In genomic region chr17:4318596-4318995, GRCh38 we compare ENCODE assay signal across 20 cellular contexts. TPM values are rescaled to one million over a fixed set of nuclear protein-coding genes. Genes with fewer than 3 reads are reported as not detected.
DNase-seq lines count a peak whose midpoint lies in the region; ATAC-seq and TF ChIP-seq lines count a peak whose summit lies in the region.
"Had no signal": no experiment of that assay in that cellular context is flagged by ENCODE, and none has a peak within 500 bp of the region (broad histone marks: within the 10 kb centered on the region; RNA-seq: fewer than 3 reads in every experiment).

No MANE protein-coding gene starts in this region.

- H3K27me3 ChIP-seq in hepatocyte: no peaks in the 10 kb centered on the region
- H3K27me3 ChIP-seq: ascending aorta had no signal

- intact Hi-C loops in activated CD4-positive, alpha-beta T cell treated with anti-CD3 and anti-CD28 coated beads, Interleukin-2, amount 10 ng/mL, durations not matched to agents 24 days and 14 days (cut with micrococcal nuclease): no loop called here

- peaks cover 41% of the 10 kb centered on the region for H4K20me1 ChIP-seq in hepatocyte (ENCODE audit: insufficient read depth, poor library complexity, severe bottlenecking)

- DNase-seq in activated CD4-positive, alpha-beta T cell treated with anti-CD3 and anti-CD28 coated beads, Interleukin-2, amount 10 ng/mL, durations not matched to agents 24 days and 14 days: no peak
- DNase-seq in activated CD4-positive, alpha-beta T cell treated with anti-CD3 and anti-CD28 coated beads, Interleukin-2, amount 50 U/mL, for 4 hours: no peak
- peak; percentile 21 for DNase-seq in amniotic epithelial cell (ENCODE audit: low read depth)
- no peak for DNase-seq in hepatocyte (ENCODE audit: low spot score)
- DNase-seq in stimulated activated effector memory CD8-positive, alpha-beta T cell treated with anti-CD3 and anti-CD28 coated beads, Interleukin-12 subunit alpha, Interleukin-12 subunit beta, amount 100 ng/mL, for 72 hours (ENCODE audit: low spot score in 2 of 2): no peak
- DNase-seq in NCI-H1092 treated with DMSO at 0.1 percent for 48 hours (lab: John Stamatoyannopoulos, UW): no peak
- no peak for DNase-seq in SK-N-DZ (ENCODE audit: low spot score)
- no peak for DNase-seq in NCI-H748 treated with DMSO at 0.1 percent for 48 hours (lab: John Stamatoyannopoulos, UW)
- DNase-seq: 8988T; activated CD4-positive, alpha-beta T cell treated with anti-CD3 and anti-CD28 coated beads, Interleukin-2, amount 10 ng/mL, durations not matched to agents 7 days and 5 days; effector memory CD4-positive, alpha-beta T cell; naive B cell; NCI-H1694; NCI-H526 treated with DMSO at 0.1 percent for 48 hours; stimulated activated naive CD4-positive, alpha-beta T cell; T-helper 17 cell had no signal

- no peaks in the 10 kb centered on the region for H3K36me3 ChIP-seq in hepatocyte (replicated peaks; ENCODE audit: insufficient read depth, low read depth)
- H3K36me3 ChIP-seq: ascending aorta had no signal

- no peak overlapping the region for H3K4me3 Mint-ChIP-seq in activated CD4-positive, alpha-beta T cell treated with anti-CD3 and anti-CD28 coated beads, Interleukin-2, amount 10 ng/mL, durations not matched to agents 24 days and 14 days
- no peak overlapping the region for H3K4me3 Mint-ChIP-seq in stimulated activated effector memory CD8-positive, alpha-beta T cell treated with anti-CD3 and anti-CD28 coated beads, Interleukin-12 subunit alpha, Interleukin-12 subunit beta, amount 100 ng/mL, for 72 hours
- H3K4me3 Mint-ChIP-seq: activated CD4-positive, alpha-beta T cell treated with anti-CD3 and anti-CD28 coated beads, Interleukin-2, amount 10 ng/mL, durations not matched to agents 7 days and 5 days; activated T-helper 1 cell treated with anti-CD3 and anti-CD28 coated beads, Interleukin-12 subunit alpha, Interleukin-12 subunit beta, Interleukin-2, Interleukin-4 antibody, amounts not matched to agents 30 ng/mL and 10 ng/mL and 1 ng/mL, durations not matched to agents 14 hours and 24 hours and 36 hours; naive B cell; T-helper 17 cell had no signal

- 64% methylated on average over 3 of the region's 3 CpGs for WGBS in hepatocyte (ENCODE audit: low lambda C conversion rate, missing lambda C conversion rate)

- no peaks in the 10 kb centered on the region for H3K27me3 Mint-ChIP-seq in activated CD4-positive, alpha-beta T cell treated with anti-CD3 and anti-CD28 coated beads, Interleukin-2, amount 10 ng/mL, durations not matched to agents 24 days and 14 days
- H3K27me3 Mint-ChIP-seq: activated CD4-positive, alpha-beta T cell treated with anti-CD3 and anti-CD28 coated beads, Interleukin-2, amount 10 ng/mL, durations not matched to agents 7 days and 5 days; naive B cell; T-helper 17 cell had no signal

- H3K4me1 Mint-ChIP-seq in activated CD4-positive, alpha-beta T cell treated with anti-CD3 and anti-CD28 coated beads, Interleukin-2, amount 10 ng/mL, durations not matched to agents 24 days and 14 days: peaks cover 18% of the 10 kb centered on the region
- H3K4me1 Mint-ChIP-seq in stimulated activated effector memory CD8-positive, alpha-beta T cell treated with anti-CD3 and anti-CD28 coated beads, Interleukin-12 subunit alpha, Interleukin-12 subunit beta, amount 100 ng/mL, for 72 hours: peaks cover 48% of the 10 kb centered on the region

- peaks cover 2% of the 10 kb centered on the region for H3K36me3 Mint-ChIP-seq in activated CD4-positive, alpha-beta T cell treated with anti-CD3 and anti-CD28 coated beads, Interleukin-2, amount 10 ng/mL, durations not matched to agents 24 days and 14 days (ENCODE audit: low read depth)
- no peaks in the 10 kb centered on the region for H3K36me3 Mint-ChIP-seq in stimulated activated effector memory CD8-positive, alpha-beta T cell treated with anti-CD3 and anti-CD28 coated beads, Interleukin-12 subunit alpha, Interleukin-12 subunit beta, amount 100 ng/mL, for 72 hours
- H3K36me3 Mint-ChIP-seq: naive B cell had no signal

- H3K4me1 ChIP-seq in hepatocyte (ENCODE audit: insufficient read depth): peaks cover 17% of the 10 kb centered on the region

- TF ChIP-seq CTCF in hepatocyte (IDR thresholded peaks at IDR 0.05; ENCODE audit: poor library complexity): no peak

- H3K4me2 ChIP-seq in hepatocyte: peak overlapping the region; percentile 32

- peak overlapping the region; percentile 38 for H3K27ac ChIP-seq in hepatocyte
- H3K27ac ChIP-seq: ascending aorta had no signal

- peaks cover 97% of the 10 kb centered on the region for H3K79me2 ChIP-seq in hepatocyte

- no peak overlapping the region for H3K4me3 ChIP-seq in hepatocyte
- H3K4me3 ChIP-seq: ascending aorta had no signal

- no peak overlapping the region for H2AFZ ChIP-seq in hepatocyte

- ATAC-seq in stimulated activated effector memory CD8-positive, alpha-beta T cell treated with anti-CD3 and anti-CD28 coated beads, Interleukin-12 subunit alpha, Interleukin-12 subunit beta, amount 100 ng/mL, for 72 hours: no peak
- ATAC-seq: left lobe of liver, right cardiac atrium, T-helper 17 cell had no signal

- no peaks in the 10 kb centered on the region for H3K9me3 Mint-ChIP-seq in activated CD4-positive, alpha-beta T cell treated with anti-CD3 and anti-CD28 coated beads, Interleukin-2, amount 10 ng/mL, durations not matched to agents 24 days and 14 days
- H3K9me3 Mint-ChIP-seq in stimulated activated effector memory CD8-positive, alpha-beta T cell treated with anti-CD3 and anti-CD28 coated beads, Interleukin-12 subunit alpha, Interleukin-12 subunit beta, amount 100 ng/mL, for 72 hours: no peaks in the 10 kb centered on the region
- H3K9me3 Mint-ChIP-seq: activated CD4-positive, alpha-beta T cell treated with anti-CD3 and anti-CD28 coated beads, Interleukin-2, amount 10 ng/mL, durations not matched to agents 7 days and 5 days; activated T-helper 1 cell treated with anti-CD3 and anti-CD28 coated beads, Interleukin-12 subunit alpha, Interleukin-12 subunit beta, Interleukin-2, Interleukin-4 antibody, amounts not matched to agents 30 ng/mL and 10 ng/mL and 1 ng/mL, durations not matched to agents 14 hours and 24 hours and 36 hours; naive B cell had no signal

- no peaks in the 10 kb centered on the region for H3K9me3 ChIP-seq in hepatocyte (ENCODE audit: low read depth)
- H3K9me3 ChIP-seq: ascending aorta had no signal

- no peaks in the 10 kb centered on the region for H3K9me2 ChIP-seq in hepatocyte (replicated peaks; ENCODE audit: insufficient read depth)

- peak overlapping the region; percentile 73 for H3K27ac Mint-ChIP-seq in activated CD4-positive, alpha-beta T cell treated with anti-CD3 and anti-CD28 coated beads, Interleukin-2, amount 10 ng/mL, durations not matched to agents 24 days and 14 days
- H3K27ac Mint-ChIP-seq in stimulated activated effector memory CD8-positive, alpha-beta T cell treated with anti-CD3 and anti-CD28 coated beads, Interleukin-12 subunit alpha, Interleukin-12 subunit beta, amount 100 ng/mL, for 72 hours: peak overlapping the region; percentile 66
- H3K27ac Mint-ChIP-seq: activated CD4-positive, alpha-beta T cell treated with anti-CD3 and anti-CD28 coated beads, Interleukin-2, amount 10 ng/mL, durations not matched to agents 7 days and 5 days; activated T-helper 1 cell treated with anti-CD3 and anti-CD28 coated beads, Interleukin-12 subunit alpha, Interleukin-12 subunit beta, Interleukin-2, Interleukin-4 antibody, amounts not matched to agents 30 ng/mL and 10 ng/mL and 1 ng/mL, durations not matched to agents 14 hours and 24 hours and 36 hours; T-helper 17 cell had no signal

RNA-seq across cellular contexts. Expression of gene UBE2G1, which starts 47.9 kb away (rescaled TPM):
- total RNA-seq in activated CD4-positive, alpha-beta T cell treated with anti-CD3 and anti-CD28 coated beads, Interleukin-2, amount 10 ng/mL, durations not matched to agents 24 days and 14 days: 74.8 and 77.3 TPM in 2 replicates
- 52.6 and 78.8 TPM in 2 replicates for total RNA-seq in hepatocyte
- 51.3 and 65.1 TPM in 2 replicates for polyA plus RNA-seq in hepatocyte
- 89.3 and 113 TPM in 2 replicates for polyA plus RNA-seq in SK-N-DZ (2014; cell fraction: cytosol; rRNA removed)
- 42.8 and 63.0 TPM in 2 replicates for polyA plus RNA-seq in SK-N-DZ (2014; cell fraction: nucleus; rRNA removed)

RNA-seq across cellular contexts. Expression of gene ANKFY1, which starts 54.8 kb away (rescaled TPM):
- 53.1 and 53.6 TPM in 2 replicates for total RNA-seq in activated CD4-positive, alpha-beta T cell treated with anti-CD3 and anti-CD28 coated beads, Interleukin-2, amount 10 ng/mL, durations not matched to agents 24 days and 14 days
- 32.8 and 35.3 TPM in 2 replicates for total RNA-seq in hepatocyte
- polyA plus RNA-seq in hepatocyte: 17.5 and 18.6 TPM in 2 replicates
- 15.3 and 23.8 TPM in 2 replicates for polyA plus RNA-seq in SK-N-DZ (2014; cell fraction: cytosol; rRNA removed)
- 62.4 and 122 TPM in 2 replicates for polyA plus RNA-seq in SK-N-DZ (2014; cell fraction: nucleus; rRNA removed)
